ENCODE assay signal across 8 cellular contexts in the genomic region with DNA sequence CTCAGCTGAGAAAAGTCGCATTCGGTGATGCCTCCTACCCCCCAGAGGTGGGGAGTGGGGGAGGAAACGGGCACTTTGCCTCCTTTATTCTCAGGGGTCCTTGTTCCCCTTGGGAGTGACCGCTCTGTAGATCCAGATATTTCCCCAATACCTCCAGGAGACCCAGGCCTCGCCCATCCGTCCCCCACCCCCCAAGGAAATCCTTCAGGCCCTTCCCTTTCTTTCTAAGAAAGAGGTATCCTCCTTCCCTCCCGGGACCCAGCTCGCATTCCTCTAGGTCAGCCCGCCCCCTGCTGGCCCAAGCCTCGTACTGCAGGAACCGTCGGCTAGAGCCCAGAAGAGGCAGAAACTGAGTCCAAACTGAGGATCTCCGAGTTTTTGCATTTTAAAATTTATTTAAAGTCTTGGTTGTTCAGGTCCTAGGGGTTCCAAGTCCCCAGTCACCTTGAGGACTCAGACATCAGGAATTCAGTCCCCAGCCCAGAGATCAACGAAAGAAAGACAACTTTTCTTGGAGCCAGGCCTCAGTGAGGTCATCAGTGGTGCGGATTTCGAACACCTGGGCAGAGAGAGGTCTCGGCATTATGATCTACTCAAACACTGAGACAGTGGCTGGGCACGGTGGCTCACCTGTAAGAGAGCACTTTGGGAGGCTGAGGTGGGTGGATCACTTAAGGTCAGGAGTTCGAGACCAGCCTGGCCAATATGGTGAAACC. TPM values are rescaled to one million over a fixed set of nuclear protein-coding genes. Genes with fewer than 3 reads are reported as not detected.
DNase-seq lines count a peak whose midpoint lies in the region; ATAC-seq and TF ChIP-seq lines count a peak whose summit lies in the region.

No MANE protein-coding gene starts in this region.

- TF ChIP-seq CTCF in HL-60 (IDR thresholded peaks at IDR 0.05; ENCODE audit: insufficient read depth, low read length) (peak; percentile 66), OCI-LY1 (IDR thresholded peaks at IDR 0.05; ENCODE audit: low read length) (peak; percentile 96), esophagus muscularis mucosa (IDR thresholded peaks at IDR 0.05) (peak in 2 of 3 experiments; percentile 93 to 96)

- no peaks in the 10 kb centered on the region for H3K27me3 Mint-ChIP-seq in CD4-positive, CD25-positive, alpha-beta regulatory T cell
- H3K27me3 Mint-ChIP-seq in naive thymus-derived CD4-positive, alpha-beta T cell = no peaks in the 10 kb centered on the region

- H3K4me3 Mint-ChIP-seq in CD4-positive, CD25-positive, alpha-beta regulatory T cell = peak overlapping the region; percentile 58 to 65 (median 62)
- H3K4me3 Mint-ChIP-seq in naive thymus-derived CD4-positive, alpha-beta T cell = peak overlapping the region in 9 of 10 donors; percentile 42 to 75 (median 54)
- H3K4me3 Mint-ChIP-seq in stimulated activated effector memory CD8-positive, alpha-beta T cell treated with anti-CD3 and anti-CD28 coated beads, Interleukin-12 subunit alpha, Interleukin-12 subunit beta, amount 100 ng/mL, for 72 hours = no peak overlapping the region

- H3K36me3 Mint-ChIP-seq in CD4-positive, CD25-positive, alpha-beta regulatory T cell = peaks cover 20% of the 10 kb centered on the region
- H3K36me3 Mint-ChIP-seq in naive thymus-derived CD4-positive, alpha-beta T cell = peaks cover 4 to 28% (median 17%) of the 10 kb centered on the region in 5 donors
- peaks cover 80% of the 10 kb centered on the region for H3K36me3 Mint-ChIP-seq in stimulated activated effector memory CD8-positive, alpha-beta T cell treated with anti-CD3 and anti-CD28 coated beads, Interleukin-12 subunit alpha, Interleukin-12 subunit beta, amount 100 ng/mL, for 72 hours

- no peak overlapping the region for H3K9ac ChIP-seq in OCI-LY1 (ENCODE audit: low read length)

- no peaks in the 10 kb centered on the region for H4K20me1 ChIP-seq in OCI-LY1 (ENCODE audit: insufficient read depth, low read length)

- H3F3A ChIP-seq in OCI-LY1 (ENCODE audit: insufficient read depth, low read length) = no peaks in the 10 kb centered on the region

- CTCF ChIA-PET in naive thymus-derived CD4-positive, alpha-beta T cell (lab: Charles Lee) = interaction anchor here (0.6 to 3.4 kb wide), 8 partner anchors 8 to 366 kb away, joined by 3 to 21 read pairs (median 4); partner anchors contain the start of gene GMFG

- TF ChIP-seq EP300 in esophagus muscularis mucosa (IDR thresholded peaks at IDR 0.05) = no peak

- no peaks in the 10 kb centered on the region for H3K27me3 ChIP-seq in CD4-positive, CD25-positive, alpha-beta regulatory T cell (ENCODE audit: control insufficient read depth, insufficient read depth, low read length)
- no peaks in the 10 kb centered on the region for H3K27me3 ChIP-seq in HL-60 (ENCODE audit: insufficient read depth, poor library complexity, severe bottlenecking)
- H3K27me3 ChIP-seq in OCI-LY1 (ENCODE audit: insufficient read depth, low read length) = no peaks in the 10 kb centered on the region
- H3K27me3 ChIP-seq in esophagus muscularis mucosa = peaks cover 0 to 11% (median 0%) of the 10 kb centered on the region in 4 donors
- no peaks in the 10 kb centered on the region for H3K27me3 ChIP-seq in naive thymus-derived CD4-positive, alpha-beta T cell (ENCODE audit: control insufficient read depth in 2 of 2, insufficient read depth in 2 of 2, low read length in 2 of 2)

- intact Hi-C loops in esophagus muscularis mucosa (cut with DNase I) = loop anchor here (1.0 to 10.0 kb wide), 3 partner anchors 143 to 363 kb away; no protein-coding TSS in a partner anchor
- intact Hi-C loops in naive thymus-derived CD4-positive, alpha-beta T cell (cut with micrococcal nuclease) = loop anchor here (1.0 kb wide), 3 partner anchors 8 to 206 kb away; partner anchors contain the start of gene GMFG (in 1 of the 2)

- WGBS in esophagus muscularis mucosa = 25% methylated on average over 19 of the region's 19 CpGs

- POLR2A ChIA-PET in naive thymus-derived CD4-positive, alpha-beta T cell (lab: Charles Lee) = interaction anchor here (0.9 to 3.0 kb wide), 3 partner anchors 8 to 205 kb away, joined by 3 to 23 read pairs (median 4); partner anchors contain the start of gene GMFG

- no peaks in the 10 kb centered on the region for H3K9me3 ChIP-seq in CD4-positive, CD25-positive, alpha-beta regulatory T cell (ENCODE audit: control insufficient read depth in 2 of 2, low read length in 2 of 2)
- no peaks in the 10 kb centered on the region for H3K9me3 ChIP-seq in OCI-LY1 (ENCODE audit: low read length)
- H3K9me3 ChIP-seq in esophagus muscularis mucosa = no peaks in the 10 kb centered on the region
- H3K9me3 ChIP-seq in naive thymus-derived CD4-positive, alpha-beta T cell (ENCODE audit: control insufficient read depth in 2 of 3, low read length in 3 of 3) = no peaks in the 10 kb centered on the region

- ATAC-seq in CD4-positive, CD25-positive, alpha-beta regulatory T cell (ENCODE audit: low read depth in 2 of 2) = peak in 1 of 2 donors; percentile 72
- peak; percentile 92 for ATAC-seq in naive thymus-derived CD4-positive, alpha-beta T cell
- ATAC-seq in stimulated activated effector memory CD8-positive, alpha-beta T cell treated with anti-CD3 and anti-CD28 coated beads, Interleukin-12 subunit alpha, Interleukin-12 subunit beta, amount 100 ng/mL, for 72 hours = peak; percentile 66
- ATAC-seq in GM19023 (IDR thresholded peaks at IDR 0.05; ENCODE audit: unreplicated experiment) = no peak

- H3K36me3 ChIP-seq in CD4-positive, CD25-positive, alpha-beta regulatory T cell (ENCODE audit: control insufficient read depth, insufficient read depth, low read length) = peaks cover 44% of the 10 kb centered on the region
- H3K36me3 ChIP-seq in OCI-LY1 (ENCODE audit: insufficient read depth, low read length) (no peaks in the 10 kb centered on the region), esophagus muscularis mucosa (no peaks in the 10 kb centered on the region)
- H3K36me3 ChIP-seq in naive thymus-derived CD4-positive, alpha-beta T cell (ENCODE audit: control insufficient read depth in 2 of 3, insufficient read depth in 3 of 3, low read length in 3 of 3) = peaks cover 8 to 56% (median 27%) of the 10 kb centered on the region in 3 experiments

- no peak for TF ChIP-seq POLR2A in esophagus muscularis mucosa (IDR thresholded peaks at IDR 0.05; ENCODE audit: low read depth)

- no peak overlapping the region for H3K4me3 ChIP-seq in CD4-positive, CD25-positive, alpha-beta regulatory T cell (ENCODE audit: low read depth, low read length)
- no peak overlapping the region for H3K4me3 ChIP-seq in HL-60 (replicated peaks; ENCODE audit: insufficient read depth, low read length)
- no peak overlapping the region for H3K4me3 ChIP-seq in OCI-LY1 (ENCODE audit: low read depth, low read length, poor library complexity, severe bottlenecking)
- no peak overlapping the region for H3K4me3 ChIP-seq in esophagus muscularis mucosa
- H3K4me3 ChIP-seq in naive thymus-derived CD4-positive, alpha-beta T cell (ENCODE audit: low read length) = no peak overlapping the region

- peaks cover 0 to 79% (median 34%) of the 10 kb centered on the region in 4 donors for H3K4me1 Mint-ChIP-seq in CD4-positive, CD25-positive, alpha-beta regulatory T cell
- peaks cover 31 to 66% (median 44%) of the 10 kb centered on the region in 7 donors for H3K4me1 Mint-ChIP-seq in naive thymus-derived CD4-positive, alpha-beta T cell
- H3K4me1 Mint-ChIP-seq in stimulated activated effector memory CD8-positive, alpha-beta T cell treated with anti-CD3 and anti-CD28 coated beads, Interleukin-12 subunit alpha, Interleukin-12 subunit beta, amount 100 ng/mL, for 72 hours = peaks cover 31% of the 10 kb centered on the region

- H3K9me2 ChIP-seq in OCI-LY1 (ENCODE audit: low read depth, low read length) = no peaks in the 10 kb centered on the region

- H3K79me2 ChIP-seq in OCI-LY1 (ENCODE audit: insufficient read depth, low read length) = no peaks in the 10 kb centered on the region

- peak; percentile 68 to 74 (median 71) for DNase-seq in CD4-positive, CD25-positive, alpha-beta regulatory T cell
- DNase-seq in HL-60 (ENCODE audit: low read depth in 1 of 2, low spot score in 1 of 2) = peak; percentile 39 to 73
- peak; percentile 87 for DNase-seq in activated T-cell treated with anti-CD3 and anti-CD28 coated beads, Interleukin-2, amount 50 U/mL, for 1 hour
- peak; percentile 95 for DNase-seq in esophagus muscularis mucosa (ENCODE audit: extremely low spot score)
- peak; percentile 59 to 86 (median 71) for DNase-seq in naive thymus-derived CD4-positive, alpha-beta T cell
- DNase-seq in stimulated activated effector memory CD8-positive, alpha-beta T cell treated with anti-CD3 and anti-CD28 coated beads, Interleukin-12 subunit alpha, Interleukin-12 subunit beta, amount 100 ng/mL, for 72 hours (ENCODE audit: low spot score in 2 of 2) = peak; percentile 85 to 92

- no peak overlapping the region for H3K4me2 ChIP-seq in OCI-LY1 (ENCODE audit: low read length)

- peak overlapping the region; percentile 36 for H3K27ac ChIP-seq in CD4-positive, CD25-positive, alpha-beta regulatory T cell (ENCODE audit: insufficient read depth, low read length, poor library complexity, severe bottlenecking)
- H3K27ac ChIP-seq in HL-60 (replicated peaks) = no peak overlapping the region
- H3K27ac ChIP-seq in OCI-LY1 (ENCODE audit: low read depth, low read length, poor library complexity, severe bottlenecking) = no peak overlapping the region
- no peak overlapping the region for H3K27ac ChIP-seq in esophagus muscularis mucosa (replicated peaks in 1 of 4)
- peak overlapping the region; percentile 60 for H3K27ac ChIP-seq in naive thymus-derived CD4-positive, alpha-beta T cell (ENCODE audit: low read depth, low read length)

- H3K9me3 Mint-ChIP-seq in CD4-positive, CD25-positive, alpha-beta regulatory T cell = no peaks in the 10 kb centered on the region
- no peaks in the 10 kb centered on the region for H3K9me3 Mint-ChIP-seq in naive thymus-derived CD4-positive, alpha-beta T cell
- H3K9me3 Mint-ChIP-seq in stimulated activated effector memory CD8-positive, alpha-beta T cell treated with anti-CD3 and anti-CD28 coated beads, Interleukin-12 subunit alpha, Interleukin-12 subunit beta, amount 100 ng/mL, for 72 hours = no peaks in the 10 kb centered on the region

- H3K27ac Mint-ChIP-seq in CD4-positive, CD25-positive, alpha-beta regulatory T cell = peak overlapping the region in 2 of 3 donors; percentile 87 to 91
- peak overlapping the region; percentile 71 to 91 (median 80) for H3K27ac Mint-ChIP-seq in naive thymus-derived CD4-positive, alpha-beta T cell
- H3K27ac Mint-ChIP-seq in stimulated activated effector memory CD8-positive, alpha-beta T cell treated with anti-CD3 and anti-CD28 coated beads, Interleukin-12 subunit alpha, Interleukin-12 subunit beta, amount 100 ng/mL, for 72 hours = peak overlapping the region; percentile 90

- H3K4me1 ChIP-seq in CD4-positive, CD25-positive, alpha-beta regulatory T cell (ENCODE audit: control insufficient read depth, insufficient read depth, low read length, poor library complexity, severe bottlenecking) = peaks cover 42% of the 10 kb centered on the region
- H3K4me1 ChIP-seq in OCI-LY1 (ENCODE audit: insufficient read depth, low read length, severe bottlenecking) = no peaks in the 10 kb centered on the region
- peaks cover 0 to 12% (median 6%) of the 10 kb centered on the region in 4 donors for H3K4me1 ChIP-seq in esophagus muscularis mucosa
- peaks cover 17 to 42% of the 10 kb centered on the region in 2 donors for H3K4me1 ChIP-seq in naive thymus-derived CD4-positive, alpha-beta T cell (ENCODE audit: control insufficient read depth in 2 of 2, insufficient read depth in 2 of 2, low read length in 2 of 2)

- no peak overlapping the region for H2AFZ ChIP-seq in OCI-LY1 (ENCODE audit: low read length)

RNA-seq across cellular contexts. Expression of gene LRFN1, which starts 7.5 kb away (rescaled TPM):
- total RNA-seq in CD4-positive, CD25-positive, alpha-beta regulatory T cell = 4.9 TPM
- 1 to 10 TPM; 2.1 to 4.9 (median 3.1) TPM for polyA plus RNA-seq in CD4-positive, CD25-positive, alpha-beta regulatory T cell
- total RNA-seq in esophagus muscularis mucosa = 1 to 10 TPM in 2 of 4 donors, under 1 TPM in 2; 0.50 to 2.5 (median 1.4) TPM
- total RNA-seq in naive thymus-derived CD4-positive, alpha-beta T cell = 10 to 100 TPM in 2 of 5 experiments, 1 to 10 TPM in 3; 4.0 to 11.6 (median 6.0) TPM
- polyA plus RNA-seq in naive thymus-derived CD4-positive, alpha-beta T cell = 1 to 10 TPM; 3.9 to 7.1 TPM

RNA-seq across cellular contexts. Expression of gene GMFG, which starts 7.7 kb away (rescaled TPM):
- total RNA-seq in CD4-positive, CD25-positive, alpha-beta regulatory T cell = 512 TPM
- polyA plus RNA-seq in CD4-positive, CD25-positive, alpha-beta regulatory T cell = 1,000 to 10,000 TPM; 1,343 to 1,906 (median 1,706) TPM
- 10 to 100 TPM in 2 of 4 donors, 1 to 10 TPM in 2; 4.2 to 26.2 (median 12.0) TPM for total RNA-seq in esophagus muscularis mucosa
- total RNA-seq in naive thymus-derived CD4-positive, alpha-beta T cell = 100 to 1,000 TPM; 345 to 516 (median 429) TPM
- polyA plus RNA-seq in naive thymus-derived CD4-positive, alpha-beta T cell = 1,000 to 10,000 TPM; 1,379 to 1,413 TPM

RNA-seq across cellular contexts. Expression of gene SAMD4B, which starts 14.1 kb away (rescaled TPM):
- 78.9 TPM for total RNA-seq in CD4-positive, CD25-positive, alpha-beta regulatory T cell
- polyA plus RNA-seq in CD4-positive, CD25-positive, alpha-beta regulatory T cell = 1 to 10 TPM; 5.7 to 9.9 (median 6.5) TPM
- total RNA-seq in esophagus muscularis mucosa = 100 to 1,000 TPM in 2 of 4 donors, 10 to 100 TPM in 2; 59.8 to 138 (median 104) TPM
- 10 to 100 TPM; 52.0 to 84.6 (median 65.6) TPM for total RNA-seq in naive thymus-derived CD4-positive, alpha-beta T cell
- 10 to 100 TPM in 1 of 2 donors, 1 to 10 TPM in 1; 7.3 to 19.7 TPM for polyA plus RNA-seq in naive thymus-derived CD4-positive, alpha-beta T cell

RNA-seq across cellular contexts. Expression of gene IFNL1, which starts 31.9 kb away (rescaled TPM):
- not detected for total RNA-seq in CD4-positive, CD25-positive, alpha-beta regulatory T cell
- polyA plus RNA-seq in CD4-positive, CD25-positive, alpha-beta regulatory T cell = not detected
- not detected for total RNA-seq in esophagus muscularis mucosa
- not detected for total RNA-seq in naive thymus-derived CD4-positive, alpha-beta T cell
- polyA plus RNA-seq in naive thymus-derived CD4-positive, alpha-beta T cell = not detected

RNA-seq across cellular contexts. Expression of gene IFNL2, which starts 60.0 kb away (rescaled TPM):
- not detected for total RNA-seq in CD4-positive, CD25-positive, alpha-beta regulatory T cell
- not detected for polyA plus RNA-seq in CD4-positive, CD25-positive, alpha-beta regulatory T cell
- total RNA-seq in esophagus muscularis mucosa = not detected
- not detected for total RNA-seq in naive thymus-derived CD4-positive, alpha-beta T cell
- not detected for polyA plus RNA-seq in naive thymus-derived CD4-positive, alpha-beta T cell

Comparison
In these comparisons a context has a peak if more than half of its experiments do, and no peak if none do; other contexts are left out.
1. H3K27ac ChIP-seq: peak in CD4-positive, CD25-positive, alpha-beta regulatory T cell (single experiment) and naive thymus-derived CD4-positive, alpha-beta T cell (single experiment); none in HL-60 (single experiment), OCI-LY1 (single experiment) and esophagus muscularis mucosa (0 of 4).
2. RNA of gene GMFG, which starts 7.7 kb away (total RNA-seq): 512 TPM in CD4-positive, CD25-positive, alpha-beta regulatory T cell (single experiment) and 345 to 516 TPM in naive thymus-derived CD4-positive, alpha-beta T cell; 4.2 to 26.2 TPM in esophagus muscularis mucosa; every median in the first group is over 10 times any median in the second.
3. Peak in every context shown above with its lines, with median percentiles within 50 percentile points of each other: DNase-seq, H3K27ac Mint-ChIP-seq and CTCF ChIP-seq.